In genomic region chr1:54488831-54489626, GRCh38 we compare ENCODE assay signal across 1 cellular context.
TF ChIP-seq lines count a peak whose summit lies in the region.

No MANE protein-coding gene starts in this region.

TF ChIP-seq in WTC11, 78 proteins besides CTCF, POLR2A, EP300 and RAD21 (continued from another document):
- TF ChIP-seq NR1H2 (CRISPR knock-in tag; IDR thresholded peaks at IDR 0.05) (no peak), USF2 (CRISPR knock-in tag; IDR thresholded peaks at IDR 0.05) (no peak), ZNF263 (CRISPR knock-in tag; IDR thresholded peaks at IDR 0.05; ENCODE audit: low read depth) (no peak), SOX15 (CRISPR knock-in tag; IDR thresholded peaks at IDR 0.05) (no peak), ATF3 (CRISPR knock-in tag; conservative IDR thresholded peaks at IDR 0.05) (no peak)
